Comparison of ENCODE assay signal across 8 cellular contexts in genomic region chr5:151924564-151925395, GRCh38. TPM values are rescaled to one million over a fixed set of nuclear protein-coding genes. Genes with fewer than 3 reads are reported as not detected.
DNase-seq lines count a peak whose midpoint lies in the region; ATAC-seq and TF ChIP-seq lines count a peak whose summit lies in the region.

GLRA1 (minus strand) TSS chr5:151924851; CDS start chr5:151924549, 302 bp downstream.

- no peaks in the 10 kb centered on the region for H3K9me3 ChIP-seq in trophoblast cell (ENCODE audit: insufficient read depth, low read depth, low read length)

- no peak within 1 kb of the TSS for H4K8ac ChIP-seq in trophoblast cell (ENCODE audit: low read depth, low read length)

- H3K27ac Mint-ChIP-seq in activated T-cell treated with anti-CD3 and anti-CD28 coated beads, Interleukin-2, amount 50 U/mL, for 72 hours = no peak within 1 kb of the TSS

- H3K4me1 ChIP-seq in trophoblast cell (ENCODE audit: control insufficient read depth in 1 of 2, insufficient read depth in 2 of 2, low read length in 2 of 2) = peaks cover 0 to 1% of the 10 kb centered on the region in 2 experiments

- H3K4me2 ChIP-seq in trophoblast cell (ENCODE audit: low read length) = no peak within 1 kb of the TSS

- H3K36me3 ChIP-seq in trophoblast cell (ENCODE audit: control insufficient read depth in 1 of 2, insufficient read depth in 2 of 2, low read length in 2 of 2) = no peaks in the 10 kb centered on the region

- H3K4ac ChIP-seq in trophoblast cell (ENCODE audit: low read depth, low read length) = no peak within 1 kb of the TSS

- H3K4me3 Mint-ChIP-seq in activated T-cell treated with anti-CD3 and anti-CD28 coated beads, Interleukin-2, amount 50 U/mL, for 72 hours = no peak within 1 kb of the TSS

- H2AK5ac ChIP-seq in trophoblast cell (ENCODE audit: low read length) = no peak within 1 kb of the TSS

- DNase-seq in GM13976 (ENCODE audit: low spot score) (peak; percentile 61), NCI-H226 (peak; percentile 33), foreskin melanocyte (peak; percentile 18), trophoblast cell (peak; percentile 32 to 70)
- peak; percentile 45 to 54 for DNase-seq in activated T-cell treated with anti-CD3 and anti-CD28 coated beads, Interleukin-2, amount 50 U/mL, for 72 hours

- in situ Hi-C loops in GM13976 (cut with MboI; ENCODE audit: low sequenced_read_pairs, unreplicated experiment) = no loop called here

- no peak within 1 kb of the TSS for H3K9ac ChIP-seq in trophoblast cell (ENCODE audit: low read length)

- peaks cover 4 to 9% of the 10 kb centered on the region in 2 donors for H3K9me3 Mint-ChIP-seq in activated T-cell treated with anti-CD3 and anti-CD28 coated beads, Interleukin-2, amount 50 U/mL, for 72 hours

- no peak within 1 kb of the TSS for H2BK5ac ChIP-seq in trophoblast cell (ENCODE audit: low read depth, low read length, poor library complexity)

- peaks cover 0 to 4% of the 10 kb centered on the region in 2 donors for H3K36me3 Mint-ChIP-seq in activated T-cell treated with anti-CD3 and anti-CD28 coated beads, Interleukin-2, amount 50 U/mL, for 72 hours (ENCODE audit: insufficient read depth in 2 of 2)

- H3K23ac ChIP-seq in trophoblast cell (ENCODE audit: low read length) = no peak within 1 kb of the TSS

- H3K27me3 Mint-ChIP-seq in activated T-cell treated with anti-CD3 and anti-CD28 coated beads, Interleukin-2, amount 50 U/mL, for 72 hours (ENCODE audit: low read depth) = peaks cover 43% of the 10 kb centered on the region

- no peak within 1 kb of the TSS for H3K18ac ChIP-seq in trophoblast cell (ENCODE audit: low read length)

- H3K79me1 ChIP-seq in trophoblast cell (ENCODE audit: low read length) = no peaks in the 10 kb centered on the region

- H2BK120ac ChIP-seq in trophoblast cell (ENCODE audit: insufficient read depth, low read length, poor library complexity) = no peak within 1 kb of the TSS

- no peaks in the 10 kb centered on the region for H3K27me3 ChIP-seq in trophoblast cell (ENCODE audit: insufficient read depth, low read length)

- TF ChIP-seq CTCF in GM13976 (IDR thresholded peaks at IDR 0.05; ENCODE audit: borderline replicate concordance, control extremely low read depth, extremely low read depth, insufficient read depth, missing control alignments) = no peak

- peaks cover 6% of the 10 kb centered on the region for H3K4me1 Mint-ChIP-seq in activated T-cell treated with anti-CD3 and anti-CD28 coated beads, Interleukin-2, amount 50 U/mL, for 72 hours (ENCODE audit: low read depth)

- no peaks in the 10 kb centered on the region for H3K79me2 ChIP-seq in trophoblast cell (ENCODE audit: control insufficient read depth, insufficient read depth, low read length, poor library complexity)

- H3K27ac ChIP-seq in trophoblast cell (ENCODE audit: low read depth, low read length) = no peak within 1 kb of the TSS

- H4K12ac ChIP-seq in trophoblast cell (ENCODE audit: low read depth, low read length) = no peak within 1 kb of the TSS

- WGBS in trophoblast cell (ENCODE audit: extremely low coverage, insufficient coverage, insufficient read length) = no CpG with 5 or more reads among the region's 48 CpGs

- no peak within 1 kb of the TSS for H4K91ac ChIP-seq in trophoblast cell (ENCODE audit: low read depth, low read length)

- H2BK12ac ChIP-seq in trophoblast cell (ENCODE audit: low read length) = no peak within 1 kb of the TSS

- no peak within 1 kb of the TSS for H2AFZ ChIP-seq in trophoblast cell (ENCODE audit: insufficient read depth, low read length, poor library complexity)

- no peak within 1 kb of the TSS for H3K4me3 ChIP-seq in trophoblast cell (ENCODE audit: low read depth, low read length)

- peak in 1 of 2 donors; percentile 44 for ATAC-seq in activated T-cell treated with anti-CD3 and anti-CD28 coated beads, Interleukin-2, amount 50 U/mL, for 72 hours (replicated peaks in 1 of 2)
- no peak for ATAC-seq in GM18517 (IDR thresholded peaks at IDR 0.05; ENCODE audit: unreplicated experiment)
- ATAC-seq in GM21381 (IDR thresholded peaks at IDR 0.05; ENCODE audit: unreplicated experiment) = no peak
- no peak for ATAC-seq in GM21717 (IDR thresholded peaks at IDR 0.05; ENCODE audit: unreplicated experiment)

- H3K14ac ChIP-seq in trophoblast cell (ENCODE audit: low read length) = no peak within 1 kb of the TSS

RNA-seq across cellular contexts. Expression of gene GLRA1, which starts in this region (rescaled TPM):
- not detected for total RNA-seq in activated T-cell treated with anti-CD3 and anti-CD28 coated beads, Interleukin-2, amount 50 U/mL, for 72 hours
- polyA plus RNA-seq in trophoblast cell (2013) = not detected in 2 replicates

Comparison
In these comparisons a context has a peak if more than half of its experiments do, and no peak if none do; other contexts are left out.
1. Peak in DNase-seq in activated T-cell treated with anti-CD3 and anti-CD28 coated beads, Interleukin-2, amount 50 U/mL, for 72 hours; RNA of the gene not detected or under 1 TPM.